In the genomic region with DNA sequence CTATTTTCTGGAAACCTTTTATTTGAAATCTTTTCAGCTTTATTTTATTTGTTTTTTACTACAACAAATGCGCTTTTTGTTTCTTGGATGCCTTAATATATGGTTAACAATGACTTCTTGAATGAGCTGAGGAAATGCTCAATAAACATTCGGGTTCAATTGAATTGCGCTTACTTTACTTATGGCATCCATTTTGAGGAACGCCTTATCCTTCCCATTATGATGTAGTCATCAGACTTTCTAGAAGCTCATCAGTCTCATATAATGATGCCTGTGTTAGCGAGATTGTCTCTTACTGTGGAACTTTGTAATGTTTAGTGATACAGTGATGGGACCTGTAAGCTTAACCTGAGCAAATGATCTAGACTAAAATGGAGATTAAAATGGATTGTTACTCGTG, we compare ENCODE assay signal across 8 cellular contexts. TPM values are rescaled to one million over a fixed set of nuclear protein-coding genes. Genes with fewer than 3 reads are reported as not detected.
DNase-seq lines count a peak whose midpoint lies in the region; ATAC-seq, FAIRE-seq and TF ChIP-seq lines count a peak whose summit lies in the region.

No MANE protein-coding gene starts in this region.

- H3K27me3 Mint-ChIP-seq in activated naive CD8-positive, alpha-beta T cell treated with anti-CD3 and anti-CD28 coated beads for 36 hours: no peaks in the 10 kb centered on the region

- no peak for TF ChIP-seq RAD21 in liver (IDR thresholded peaks at IDR 0.05)

- H3K4me1 ChIP-seq in heart left ventricle (peaks cover 0 to 37% (median 29%) of the 10 kb centered on the region in 12 donors), liver (ENCODE audit: control insufficient read depth in 4 of 4, insufficient read depth in 4 of 4, low read length in 3 of 4) (peaks cover 9 to 29% (median 23%) of the 10 kb centered on the region in 4 donors), upper lobe of right lung (peaks cover 22% of the 10 kb centered on the region)

- H3K4me3 ChIP-seq in heart left ventricle: peak overlapping the region; percentile 60 to 96 (median 76)
- peak overlapping the region; percentile 75 to 99 (median 99) for H3K4me3 ChIP-seq in liver (ENCODE audit: low read depth in 1 of 3, low read length in 3 of 3)
- H3K4me3 ChIP-seq in upper lobe of right lung: peak overlapping the region; percentile 96

- 63 to 70% (median 68%) methylated on average over 6 of the region's 6 CpGs for WGBS in heart left ventricle, 4 donors
- 60% methylated on average over 6 of the region's 6 CpGs for WGBS in liver

- peak overlapping the region; percentile 97 for H3K4me3 Mint-ChIP-seq in activated naive CD8-positive, alpha-beta T cell treated with anti-CD3 and anti-CD28 coated beads for 36 hours

- no peak for FAIRE-seq in GM12891 (lab: Jason Lieb, UNC)

- no peaks in the 10 kb centered on the region for H3K27me3 ChIP-seq in heart left ventricle
- H3K27me3 ChIP-seq in liver (ENCODE audit: control insufficient read depth in 4 of 4, insufficient read depth in 4 of 4, low read length in 3 of 4): no peaks in the 10 kb centered on the region
- no peaks in the 10 kb centered on the region for H3K27me3 ChIP-seq in upper lobe of right lung

- no peaks in the 10 kb centered on the region for H3K9me3 Mint-ChIP-seq in activated naive CD8-positive, alpha-beta T cell treated with anti-CD3 and anti-CD28 coated beads for 36 hours

- no peak for ATAC-seq in heart left ventricle
- no peak for ATAC-seq in left cardiac atrium
- ATAC-seq in upper lobe of right lung: no peak

- H3K36me3 ChIP-seq in heart left ventricle (peaks cover 0 to 21% (median 18%) of the 10 kb centered on the region in 9 donors), liver (ENCODE audit: control insufficient read depth in 4 of 4, insufficient read depth in 3 of 4, low read depth in 1 of 4, low read length in 3 of 4) (peaks cover 0 to 8% (median 2%) of the 10 kb centered on the region in 4 donors), upper lobe of right lung (peaks cover 10% of the 10 kb centered on the region)

- peaks cover 40% of the 10 kb centered on the region for H3K4me1 Mint-ChIP-seq in activated naive CD8-positive, alpha-beta T cell treated with anti-CD3 and anti-CD28 coated beads for 36 hours

- H3K9me3 ChIP-seq in heart left ventricle (no peaks in the 10 kb centered on the region), liver (ENCODE audit: control insufficient read depth in 4 of 4, low read length in 3 of 4) (no peaks in the 10 kb centered on the region), upper lobe of right lung (no peaks in the 10 kb centered on the region)

- TF ChIP-seq CTCF in heart left ventricle (IDR thresholded peaks at IDR 0.05) (no peak), liver (IDR thresholded peaks at IDR 0.05; ENCODE audit: low read depth, low read length, missing input control) (no peak), upper lobe of right lung (IDR thresholded peaks at IDR 0.05) (no peak)

- H3K36me3 Mint-ChIP-seq in activated naive CD8-positive, alpha-beta T cell treated with anti-CD3 and anti-CD28 coated beads for 36 hours: peaks cover 26% of the 10 kb centered on the region

- no peak for DNase-seq in heart left ventricle
- DNase-seq in left cardiac atrium: no peak
- DNase-seq in activated naive CD8-positive, alpha-beta T cell treated with anti-CD3 and anti-CD28 coated beads for 36 hours: no peak
- no peak for DNase-seq in upper lobe of right lung
- DNase-seq in stimulated activated CD4-positive, alpha-beta T cell treated with anti-CD3 and anti-CD28 coated beads, Interleukin-4, amount 100 ng/mL, for 1 hour: no peak
- no peak for DNase-seq in GM12891 (ENCODE audit: insufficient read length, low spot score)
- no peak for DNase-seq in H4 (ENCODE audit: low spot score)

- no peak for TF ChIP-seq POLR2A in heart left ventricle (IDR thresholded peaks at IDR 0.05)
- TF ChIP-seq POLR2A in GM12891 (IDR thresholded peaks at IDR 0.05; ENCODE audit: low read depth, low read length): no peak

- intact Hi-C loops in heart left ventricle (cut with DNase I): loop anchor here in 1 of 10 donors (5.0 kb wide), 1 partner anchor 92 kb away; no protein-coding TSS in a partner anchor
- intact Hi-C loops in left cardiac atrium (cut with DNase I): no loop called here
- intact Hi-C loops in upper lobe of right lung (cut with DNase I): no loop called here

- H3K9ac ChIP-seq in liver (ENCODE audit: low read depth in 1 of 2, low read length in 2 of 2): peak overlapping the region in 1 of 2 donors; percentile 90

- H3K27ac ChIP-seq in heart left ventricle: peak overlapping the region in 2 of 12 donors; percentile 92 to 93
- H3K27ac ChIP-seq in liver (ENCODE audit: low read depth in 1 of 2, low read length in 2 of 2): no peak overlapping the region
- H3K27ac ChIP-seq in upper lobe of right lung: peak overlapping the region; percentile 83

- H3K27ac Mint-ChIP-seq in activated naive CD8-positive, alpha-beta T cell treated with anti-CD3 and anti-CD28 coated beads for 36 hours: peak overlapping the region; percentile 97

TF ChIP-seq in liver, 16 proteins besides CTCF, POLR2A, EP300 and RAD21:
- no peak for TF ChIP-seq JUND (IDR thresholded peaks at IDR 0.05)
- TF ChIP-seq HNF4G (IDR thresholded peaks at IDR 0.05): no peak
- TF ChIP-seq, protein P1, sequence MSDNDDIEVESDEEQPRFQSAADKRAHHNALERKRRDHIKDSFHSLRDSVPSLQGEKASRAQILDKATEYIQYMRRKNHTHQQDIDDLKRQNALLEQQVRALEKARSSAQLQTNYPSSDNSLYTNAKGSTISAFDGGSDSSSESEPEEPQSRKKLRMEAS (IDR thresholded peaks at IDR 0.05): no peak

TF ChIP-seq in GM12891, 5 proteins besides CTCF, POLR2A, EP300 and RAD21:
- TF ChIP-seq TAF1 (IDR thresholded peaks at IDR 0.05; ENCODE audit: low read depth, low read length) (no peak), SPI1 (IDR thresholded peaks at IDR 0.05; ENCODE audit: low read depth, low read length) (no peak), POLR2AphosphoS5 (IDR thresholded peaks at IDR 0.05; ENCODE audit: low read depth, low read length) (no peak), PAX5 (IDR thresholded peaks at IDR 0.05; ENCODE audit: insufficient read depth, low read length, severe bottlenecking) (no peak), POU2F2 (IDR thresholded peaks at IDR 0.05; ENCODE audit: low read depth, low read length) (no peak)

RNA-seq across cellular contexts. Expression of a gene that starts 0.9 kb away (rescaled TPM):
- total RNA-seq in heart left ventricle: 1 to 10 TPM; 1.3 to 2.4 (median 1.9) TPM
- 1 to 10 TPM; 2.7 to 2.8 TPM for polyA plus RNA-seq in heart left ventricle
- 1 to 10 TPM; 2.2 to 3.1 TPM for total RNA-seq in left cardiac atrium
- 1 to 10 TPM; 6.9 to 7.3 TPM for total RNA-seq in activated naive CD8-positive, alpha-beta T cell treated with anti-CD3 and anti-CD28 coated beads for 36 hours
- total RNA-seq in liver: 1 to 10 TPM; 1.8 to 2.5 TPM
- polyA plus RNA-seq in liver: 1 to 10 TPM; 1.0 to 1.9 TPM
- total RNA-seq in upper lobe of right lung: 3.4 TPM
- polyA plus RNA-seq in GM12891 (2012; ENCODE audit: low read depth, missing spikeins): 2.7 TPM
- total RNA-seq in H4 (2014; rRNA removed; shearing (Covaris generic)): 3.6 and 5.7 TPM in 2 replicates

RNA-seq across cellular contexts. Expression of a gene that starts 0.9 kb away (rescaled TPM):
- total RNA-seq in heart left ventricle (10 to 100 TPM in 8 of 9 donors, 1 to 10 TPM in 1; 9.5 to 24.8 (median 18.7) TPM), left cardiac atrium (10 to 100 TPM; 18.1 to 20.6 TPM), liver (10 to 100 TPM; 10.7 to 11.2 TPM), upper lobe of right lung (19.6 TPM)
- polyA plus RNA-seq in heart left ventricle (10 to 100 TPM; 10.9 to 14.1 TPM), liver (1 to 10 TPM; 6.8 to 8.9 TPM)
- total RNA-seq in activated naive CD8-positive, alpha-beta T cell treated with anti-CD3 and anti-CD28 coated beads for 36 hours: 10 to 100 TPM; 23.3 to 24.3 TPM
- 10.5 TPM for polyA plus RNA-seq in GM12891 (2012; ENCODE audit: low read depth, missing spikeins)
- total RNA-seq in H4 (2014; rRNA removed; shearing (Covaris generic)): 20.7 and 38.0 TPM in 2 replicates

RNA-seq across cellular contexts. Expression of a gene that starts 1.6 kb away (rescaled TPM):
- total RNA-seq in heart left ventricle (10 to 100 TPM; 11.6 to 22.9 (median 17.8) TPM), left cardiac atrium (10 to 100 TPM; 15.5 to 17.8 TPM), liver (10 to 100 TPM; 14.6 to 25.0 TPM), upper lobe of right lung (14.7 TPM)
- polyA plus RNA-seq in heart left ventricle (1 to 10 TPM; 4.5 to 9.3 TPM), liver (1 to 10 TPM; 3.1 to 3.6 TPM)
- 1 to 10 TPM; 6.8 to 7.1 TPM for total RNA-seq in activated naive CD8-positive, alpha-beta T cell treated with anti-CD3 and anti-CD28 coated beads for 36 hours
- polyA plus RNA-seq in GM12891 (2012; ENCODE audit: low read depth, missing spikeins): 2.0 TPM
- total RNA-seq in H4 (2014; rRNA removed; shearing (Covaris generic)): 6.7 and 10.8 TPM in 2 replicates
